Comparison of ENCODE assay signal across 8 cellular contexts in the genomic region with DNA sequence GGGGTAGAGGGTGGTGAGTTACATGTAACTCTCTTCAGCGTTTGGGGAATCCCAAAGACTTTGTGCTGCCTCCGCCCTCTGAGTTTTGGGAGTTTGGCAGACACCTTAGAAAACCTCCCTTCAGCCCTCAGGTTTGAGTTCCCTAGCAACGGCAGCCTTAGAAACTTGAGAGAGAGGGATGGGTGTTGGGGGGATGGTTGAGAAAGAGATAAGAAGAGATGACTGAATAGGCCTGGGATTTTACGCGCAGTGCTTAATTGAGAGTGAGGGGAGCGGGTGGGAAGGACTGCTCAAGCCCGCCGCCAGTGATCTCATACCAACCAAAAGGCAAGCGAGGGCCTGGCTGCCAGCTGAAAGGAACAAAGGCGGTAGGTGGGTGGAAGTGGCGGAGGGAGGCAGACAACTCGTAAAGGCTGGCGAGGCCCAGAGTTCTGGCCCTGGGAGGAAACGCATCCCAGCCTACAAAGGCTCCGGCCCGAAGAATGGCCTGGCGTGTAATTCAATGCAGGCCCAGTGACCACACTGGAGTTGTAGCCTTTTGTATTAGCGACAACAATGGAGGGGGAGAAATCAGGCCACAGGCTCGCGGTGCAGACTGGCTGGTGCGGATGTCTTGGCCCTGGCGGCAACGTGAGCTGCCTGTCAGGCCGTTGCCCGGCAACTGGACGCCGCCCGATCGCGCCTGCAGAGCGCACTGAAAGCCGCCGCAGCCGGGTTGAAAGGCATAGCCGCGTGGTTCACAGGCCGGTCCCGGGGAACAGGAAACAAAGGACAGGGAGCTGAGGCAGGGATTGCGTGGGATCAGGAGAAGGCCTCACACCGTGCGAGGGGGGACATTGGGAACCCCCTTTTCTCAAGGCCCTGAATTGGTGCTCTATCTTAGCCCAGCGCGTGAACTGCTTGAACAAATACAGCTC. TPM values are rescaled to one million over a fixed set of nuclear protein-coding genes. Genes with fewer than 3 reads are reported as not detected.
A peak's percentile ranks its signal among the peaks of the same experiment; 100 is the strongest.
DNase-seq lines count a peak whose midpoint lies in the region; ATAC-seq and TF ChIP-seq lines count a peak whose summit lies in the region.

No MANE protein-coding gene starts in this region.

- no peaks in the 10 kb centered on the region for H3K36me3 ChIP-seq in SJCRH30
- no peaks in the 10 kb centered on the region for H3K36me3 ChIP-seq in left lung

- intact Hi-C loops in dorsolateral prefrontal cortex (cut with DNase I): loop anchor here in 1 of 2 donors (5.0 kb wide), 1 partner anchor 87 kb away; no protein-coding TSS in a partner anchor
- intact Hi-C loops in left lung (cut with DNase I): no loop called here

- H3K4me3 ChIP-seq in SJCRH30: peak overlapping the region; percentile 50
- H3K4me3 ChIP-seq in dorsolateral prefrontal cortex: peak overlapping the region in 57 of 59 donors; percentile 2 to 59 (median 37)
- H3K4me3 ChIP-seq in left lung: no peak overlapping the region

- H3K9me3 ChIP-seq in SJCRH30 (replicated peaks) (no peaks in the 10 kb centered on the region), left lung (no peaks in the 10 kb centered on the region)

- H3K4me1 ChIP-seq in SJCRH30 (peaks cover 34% of the 10 kb centered on the region), left lung (peaks cover 0 to 40% of the 10 kb centered on the region in 2 donors)

- TF ChIP-seq CTCF in dorsolateral prefrontal cortex (IDR thresholded peaks at IDR 0.05 in 54 of 56, conservative IDR thresholded peaks at IDR 0.05 in 2 of 56; ENCODE audit: low read depth in 1 of 56, partially characterized antibody in 56 of 56) (peak in 15 of 56 donors; percentile 8 to 48 (median 24)), left lung (IDR thresholded peaks at IDR 0.05) (no peak)

- ATAC-seq in HG03342 (IDR thresholded peaks at IDR 0.05; ENCODE audit: unreplicated experiment): peak; percentile 62
- ATAC-seq in left lung: peak; percentile 97
- no peak for ATAC-seq in HG03439 (IDR thresholded peaks at IDR 0.05; ENCODE audit: unreplicated experiment)
- no peak for ATAC-seq in HG03095 (IDR thresholded peaks at IDR 0.05; ENCODE audit: unreplicated experiment)

- peak; percentile 72 for DNase-seq in GM03348 (ENCODE audit: low spot score)
- DNase-seq in SJCRH30: peak; percentile 95 to 96
- peak; percentile 74 to 93 (median 88) for DNase-seq in dorsolateral prefrontal cortex
- peak; percentile 78 to 94 for DNase-seq in left lung
- DNase-seq in stimulated activated CD4-positive, alpha-beta T cell treated with anti-CD3 and anti-CD28 coated beads, Interleukin-4, amount 100 ng/mL, for 4 hours: peak; percentile 5 to 20

- H3K27me3 ChIP-seq in SJCRH30 (no peaks in the 10 kb centered on the region), dorsolateral prefrontal cortex (no peaks in the 10 kb centered on the region), left lung (peaks cover 0 to 6% of the 10 kb centered on the region in 2 donors)

- peak overlapping the region; percentile 99 for H3K27ac ChIP-seq in SJCRH30
- H3K27ac ChIP-seq in dorsolateral prefrontal cortex: peak overlapping the region in 58 of 59 donors; percentile 10 to 93 (median 80)
- H3K27ac ChIP-seq in left lung: no peak overlapping the region

RNA-seq across cellular contexts. Expression of a gene that starts 39.9 kb away (rescaled TPM):
- total RNA-seq in SJCRH30 (2014; rRNA removed; shearing (Covaris generic)): 141 and 149 TPM in 2 replicates
- total RNA-seq in dorsolateral prefrontal cortex (10 to 100 TPM; 30.3 to 79.7 (median 46.5) TPM), left lung (10 to 100 TPM; 46.9 to 56.0 TPM)

Comparison
In these comparisons a context has a peak if more than half of its experiments do, and no peak if none do; other contexts are left out.
1. DNase-seq: peak in every context shown above with its lines; median percentile 96 in SJCRH30; 88 in dorsolateral prefrontal cortex; 86 in left lung; 72 in GM03348; 12 in stimulated activated CD4-positive, alpha-beta T cell treated with anti-CD3 and anti-CD28 coated beads, Interleukin-4, amount 100 ng/mL, for 4 hours.
2. ATAC-seq: peak in HG03342 (single experiment) and left lung (single experiment); none in HG03439 (single experiment) and HG03095 (single experiment).
3. H3K27ac ChIP-seq: peak in SJCRH30 (single experiment) and dorsolateral prefrontal cortex (58 of 59); none in left lung (0 of 2).
4. H3K4me3 ChIP-seq: peak in SJCRH30 (single experiment) and dorsolateral prefrontal cortex (57 of 59); none in left lung (0 of 2).